31 cellular contexts compared by ENCODE assay signal in genomic region chr10:96478317-96478716, GRCh38. TPM values are rescaled to one million over a fixed set of nuclear protein-coding genes. Genes with fewer than 3 reads are reported as not detected.
"Had no signal": no experiment of that assay in that cellular context is flagged by ENCODE, and none has a peak within 500 bp of the region (broad histone marks: within the 10 kb centered on the region; RNA-seq: fewer than 3 reads in every experiment).

No MANE protein-coding gene starts in this region.

- ATAC-seq: activated CD8-positive, alpha-beta T cell treated with anti-CD3 and anti-CD28 coated beads for 36 hours; activated T-cell treated with anti-CD3 and anti-CD28 coated beads, Interleukin-2, amount 50 U/mL, for 4 hours; activated T-helper 17 cell treated with anti-CD3 and anti-CD28 coated beads, Interleukin-2, amount 50 U/mL, for 72 hours; body of pancreas; esophagus mucosa; heart left ventricle; left lung; mucosa of descending colon; stimulated activated naive B cell treated with anti-CD40 and anti-IgM and Interleukin-4, amounts not matched to agents 10 μg/mL and 1 μg/mL and 100 μg/mL, for 72 hours; T-cell had no signal

- H3K4me3 ChIP-seq: body of pancreas, cardiac muscle cell, coronary artery, dorsolateral prefrontal cortex, heart left ventricle, left lung, lung, mucosa of descending colon, ovary, sigmoid colon, stomach, thyroid gland, upper lobe of left lung had no signal

- H3K4me1 ChIP-seq: body of pancreas, heart left ventricle, left lung, sigmoid colon, stomach, thyroid gland, upper lobe of left lung had no signal

- H3K27me3 ChIP-seq: body of pancreas, cardiac muscle cell, ovary, sigmoid colon, thyroid gland, upper lobe of left lung had no signal

- H3K36me3 ChIP-seq: cardiac muscle cell, heart left ventricle, left lung, ovary, sigmoid colon, stomach, thyroid gland, upper lobe of left lung had no signal

- DNase-seq: activated B cell treated with CpG ODN at 0.5 μM for 24 hours; activated CD4-positive, alpha-beta T cell treated with anti-CD3 and anti-CD28 coated beads, Interleukin-2, amount 50 U/mL, for 1 hour; activated CD8-positive, alpha-beta T cell treated with anti-CD3 and anti-CD28 coated beads for 36 hours; activated gamma-delta T cell treated with Interleukin-2 at 50 U/mL for 16 hours; activated naive CD4-positive, alpha-beta T cell treated with anti-CD3 and anti-CD28 coated beads, Interleukin-2, amount 50 U/mL, for 16 hours; activated T-cell treated with anti-CD3 and anti-CD28 coated beads, Interleukin-2, amount 50 U/mL, for 4 hours; amygdala; body of pancreas; cerebellar nuclear complex; dorsolateral prefrontal cortex; foreskin fibroblast; heart left ventricle; hypothalamus; kidney glomerular epithelial cell; left lung; mesendoderm; mucosa of descending colon; ovary; sigmoid colon; stimulated activated CD4-positive, alpha-beta T cell treated with anti-CD3 and anti-CD28 coated beads, Interleukin-15, amount 100 ng/mL, for 24 hours; stimulated activated CD4-positive, alpha-beta T cell treated with anti-CD3 and anti-CD28 coated beads, Interleukin-2, amount 100 ng/mL, for 24 hours; stimulated activated naive B cell treated with anti-CD40 and anti-IgM and Interleukin-4, amounts not matched to agents 10 μg/mL and 1 μg/mL and 100 μg/mL, for 72 hours; stomach; T-cell; thyroid gland had no signal

- H3K9me3 ChIP-seq: body of pancreas, left lung, mucosa of descending colon, ovary, sigmoid colon, stomach, thyroid gland, upper lobe of left lung had no signal

- H3K27ac ChIP-seq: body of pancreas, cardiac muscle cell, coronary artery, dorsolateral prefrontal cortex, heart left ventricle, left lung, ovary, sigmoid colon, stomach, thyroid gland, upper lobe of left lung had no signal

RNA-seq across cellular contexts. Expression of gene TLL2, which starts 35.4 kb away (rescaled TPM):
- total RNA-seq: activated T-cell treated with anti-CD3 and anti-CD28 coated beads, Interleukin-2, amount 50 U/mL, for 4 hours; activated T-helper 17 cell treated with anti-CD3 and anti-CD28 coated beads, Interleukin-2, amount 50 U/mL, for 72 hours; body of pancreas had no signal
